In the genomic region with DNA sequence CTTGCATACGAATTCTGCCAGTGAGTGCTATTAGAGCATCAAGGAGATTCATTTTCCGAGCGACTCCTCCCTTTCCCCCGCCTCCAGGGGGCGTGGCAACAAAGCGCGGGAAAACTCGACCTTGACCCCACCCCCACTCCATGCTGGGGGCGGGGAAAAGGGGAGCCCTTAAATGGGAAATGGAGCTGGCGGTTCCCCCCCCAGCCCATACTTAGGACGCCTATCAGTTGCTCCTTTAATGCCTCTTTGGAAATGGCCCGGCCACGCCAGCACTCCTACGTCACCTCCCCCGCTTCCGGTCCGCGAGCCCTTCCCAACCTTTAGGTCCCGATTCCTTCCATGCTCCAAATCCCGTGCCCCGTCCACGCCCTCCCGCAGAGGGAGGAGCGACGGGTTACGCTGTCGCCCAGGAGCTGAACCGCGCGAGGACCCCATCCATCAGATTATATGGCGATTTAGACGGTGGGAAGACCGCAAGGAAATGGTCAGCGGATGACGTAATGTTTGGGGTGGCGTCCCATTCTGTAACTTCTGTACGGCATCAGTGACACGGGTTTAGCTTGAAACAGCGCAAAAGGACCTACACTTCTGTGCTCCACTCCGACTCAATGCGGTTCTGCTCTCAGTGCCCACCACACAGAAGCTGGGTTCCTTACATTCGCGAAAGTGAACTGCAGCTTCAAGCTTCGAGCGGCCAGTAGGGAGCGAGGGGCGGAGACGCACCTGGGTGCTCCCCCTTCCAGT, we compare ENCODE assay signal across 1 cellular context.
A peak's percentile ranks its signal among the peaks of the same experiment; 100 is the strongest.
TF ChIP-seq lines count a peak whose summit lies in the region.

No MANE protein-coding gene starts in this region.

TF ChIP-seq in HepG2, 621 proteins besides CTCF, POLR2A, EP300 and RAD21 (continued from another document and continues in another):
- TF ChIP-seq, protein P1, sequence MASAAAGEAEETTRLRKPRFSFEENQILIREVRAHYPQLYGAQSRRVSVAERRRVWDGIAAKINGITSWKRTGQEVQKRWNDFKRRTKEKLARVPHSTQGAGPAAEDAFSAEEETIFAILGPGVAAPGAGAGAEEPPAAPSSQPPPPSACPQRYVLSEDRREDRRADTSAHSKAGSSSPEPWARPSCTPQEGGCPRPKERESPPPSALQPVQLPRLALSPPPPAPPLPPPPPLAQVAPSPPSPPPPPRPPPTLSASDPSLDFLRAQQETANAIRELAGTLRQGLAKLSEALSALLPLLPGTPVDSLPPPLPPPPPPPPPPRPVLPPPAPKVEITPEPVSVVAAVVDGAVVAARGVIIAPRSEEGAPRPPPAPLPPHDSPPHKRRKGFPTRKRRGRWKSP (CRISPR knock-in tag; IDR thresholded peaks at IDR 0.05) = peak; percentile 68; the same call in 1 of the 2 replicates
- TF ChIP-seq DMAP1 (CRISPR knock-in tag; IDR thresholded peaks at IDR 0.05) (peak; percentile 94), CREB1 (IDR thresholded peaks at IDR 0.05) (peak; percentile 91), CREB1 (CRISPR knock-in tag; IDR thresholded peaks at IDR 0.05) (peak; percentile 94), MTA3 (CRISPR knock-in tag; IDR thresholded peaks at IDR 0.05) (no peak), NKX3-1 (CRISPR knock-in tag; IDR thresholded peaks at IDR 0.05) (no peak), MAFK (conservative IDR thresholded peaks at IDR 0.05 in 1 of 2, IDR thresholded peaks at IDR 0.05 in 1 of 2; ENCODE audit: low read length in 2 of 2) (no peak), ZBTB42 (CRISPR knock-in tag; IDR thresholded peaks at IDR 0.05) (0 out of 2 replicates have a peak, but pooled peaks have one; percentile 54), SIN3A (IDR thresholded peaks at IDR 0.05; ENCODE audit: borderline replicate concordance, low read depth, low read length) (0 out of 2 replicates have a peak, but pooled peaks have one; percentile 66), ZNF383 (CRISPR knock-in tag; IDR thresholded peaks at IDR 0.05; ENCODE audit: borderline replicate concordance) (no peak), ZBTB4 (CRISPR knock-in tag; IDR thresholded peaks at IDR 0.05; ENCODE audit: borderline replicate concordance) (peak; percentile 84; the same call in 1 of the 2 replicates), SKI (IDR thresholded peaks at IDR 0.05; ENCODE audit: partially characterized antibody) (no peak), ZNF672 (CRISPR knock-in tag; IDR thresholded peaks at IDR 0.05) (no peak), ZHX1 (CRISPR knock-in tag; IDR thresholded peaks at IDR 0.05; ENCODE audit: low read depth) (peak; percentile 98), RERE (CRISPR knock-in tag; IDR thresholded peaks at IDR 0.05; ENCODE audit: low read depth) (no peak), MXD3 (CRISPR knock-in tag; IDR thresholded peaks at IDR 0.05) (no peak), CC2D1A (CRISPR knock-in tag; IDR thresholded peaks at IDR 0.05) (no peak), PHF8 (CRISPR knock-in tag; IDR thresholded peaks at IDR 0.05) (peak; percentile 68), ZKSCAN1 (IDR thresholded peaks at IDR 0.05; ENCODE audit: low read length) (no peak), ZNF333 (CRISPR knock-in tag; IDR thresholded peaks at IDR 0.05; ENCODE audit: borderline replicate concordance) (0 out of 2 replicates have a peak, but pooled peaks have one; percentile 7), NFKB2 (CRISPR knock-in tag; IDR thresholded peaks at IDR 0.05; ENCODE audit: borderline replicate concordance) (peak; percentile 34; the same call in 1 of the 2 replicates), MAFG (CRISPR knock-in tag; IDR thresholded peaks at IDR 0.05) (no peak), ZNF878 (CRISPR knock-in tag; IDR thresholded peaks at IDR 0.05) (peak; percentile 42; the same call in 1 of the 2 replicates), RELA (CRISPR knock-in tag; IDR thresholded peaks at IDR 0.05) (no peak), DR1 (CRISPR knock-in tag; IDR thresholded peaks at IDR 0.05) (no peak; the same call in 1 of the 2 replicates), ZNF407 (CRISPR knock-in tag; IDR thresholded peaks at IDR 0.05; ENCODE audit: not compliant biosample characterization) (no peak), DNMT1 (CRISPR knock-in tag; IDR thresholded peaks at IDR 0.05) (0 out of 2 replicates have a peak, but pooled peaks have one; percentile 45), ZNF577 (CRISPR knock-in tag; IDR thresholded peaks at IDR 0.05; ENCODE audit: borderline replicate concordance, low read depth) (0 out of 2 replicates have a peak, but pooled peaks have one; percentile 64), ZNF83 (CRISPR knock-in tag; IDR thresholded peaks at IDR 0.05; ENCODE audit: borderline replicate concordance) (peak; percentile 46; the same call in 1 of the 2 replicates), ZNF12 (CRISPR knock-in tag; IDR thresholded peaks at IDR 0.05) (peak; percentile 49; the same call in 1 of the 2 replicates), NCOR1 (IDR thresholded peaks at IDR 0.05; ENCODE audit: borderline replicate concordance, low read length) (peak; percentile 69; the same call in 1 of the 2 replicates), FOXJ3 (CRISPR knock-in tag; IDR thresholded peaks at IDR 0.05; ENCODE audit: borderline replicate concordance) (no peak), BRCA1 (CRISPR knock-in tag; IDR thresholded peaks at IDR 0.05) (peak; percentile 21; the same call in 1 of the 2 replicates), ATF7-NPFF (CRISPR knock-in tag; IDR thresholded peaks at IDR 0.05; ENCODE audit: low read depth) (peak; percentile 58)
